Comparison of ENCODE assay signal across 13 cellular contexts in genomic region chr15:41965441-41966413, GRCh38. TPM values are rescaled to one million over a fixed set of nuclear protein-coding genes. Genes with fewer than 3 reads are reported as not detected.
DNase-seq lines count a peak whose midpoint lies in the region; ATAC-seq and FAIRE-seq lines count a peak whose summit lies in the region.
"Had no signal": no experiment of that assay in that cellular context is flagged by ENCODE, and none has a peak within 500 bp of the region (broad histone marks: within the 10 kb centered on the region; RNA-seq: fewer than 3 reads in every experiment).

No MANE protein-coding gene starts in this region.

- peaks cover 44 to 62% (median 58%) of the 10 kb centered on the region in 3 donors for H3K4me1 Mint-ChIP-seq in T-cell

- no peaks in the 10 kb centered on the region for H3K27me3 Mint-ChIP-seq in T-cell

- H3K4me3 Mint-ChIP-seq in T-cell: no peak overlapping the region

- CTCF ChIA-PET in T-cell (lab: Charles Lee): no interaction called here

- H3K9me3 Mint-ChIP-seq in T-cell: no peaks in the 10 kb centered on the region

- POLR2A ChIA-PET in T-cell (lab: Charles Lee): no interaction called here

- intact Hi-C loops in left cardiac atrium (cut with DNase I): loop anchor here in 1 of 2 donors (5.0 kb wide), 1 partner anchor 33 kb away; no protein-coding TSS in a partner anchor

- ATAC-seq in T-cell (replicated peaks in 1 of 4) (no peak), left cardiac atrium (peak; percentile 79 to 83), GM18873 (IDR thresholded peaks at IDR 0.05; ENCODE audit: low FRiP score, unreplicated experiment) (no peak), GM21529 (IDR thresholded peaks at IDR 0.05; ENCODE audit: unreplicated experiment) (no peak)

- FAIRE-seq in HTR-8/SVneo (lab: Jason Lieb, UNC): no peak

- in situ Hi-C loops in G401 (cut with HindIII; ENCODE audit: low sequenced_read_pairs): no loop called here

- H3K27ac Mint-ChIP-seq in T-cell: peak overlapping the region; percentile 6 to 19

- H3K36me3 Mint-ChIP-seq in T-cell: peaks cover 18% of the 10 kb centered on the region

- DNase-seq in G401 (ENCODE audit: low spot score): peak; percentile 17
- DNase-seq in T-cell: peak in 1 of 34 experiments; percentile 12
- DNase-seq in left cardiac atrium: peak; percentile 56
- DNase-seq in stimulated activated CD8-positive, alpha-beta memory T cell treated with anti-CD3 and anti-CD28 coated beads, Interleukin-4, amount 100 ng/mL, for 48 hours: peak; percentile 22
- no peak for DNase-seq in HTR-8/SVneo (ENCODE audit: insufficient read length, low spot score)
- no peak for DNase-seq in NCI-H2107 treated with DMSO at 0.1 percent for 48 hours (lab: John Stamatoyannopoulos, UW; ENCODE audit: unreplicated experiment)
- DNase-seq: activated naive CD4-positive, alpha-beta T cell treated with anti-CD3 and anti-CD28 coated beads, Interleukin-2, amount 50 U/mL, for 16 hours; effector memory CD4-positive, alpha-beta T cell; hippocampal formation; NCI-H1930; RPMI8226 had no signal

RNA-seq across cellular contexts. Expression of gene EHD4, which starts 6.6 kb away (rescaled TPM):
- 7.3 and 8.8 TPM in 2 replicates for total RNA-seq in G401 (2014; rRNA removed; shearing (Covaris generic))
- total RNA-seq in T-cell (10 to 100 TPM; 11.7 to 46.8 (median 16.8) TPM), left cardiac atrium (10 to 100 TPM; 34.0 to 42.1 TPM)

RNA-seq across cellular contexts. Expression of gene PLA2G4E, which starts 55.1 kb away (rescaled TPM):
- total RNA-seq in G401 (2014; rRNA removed; shearing (Covaris generic)): not detected in 2 replicates
- not detected for total RNA-seq in T-cell
- under 1 TPM in 1 of 2 donors, not detected in 1; 0.16 TPM for total RNA-seq in left cardiac atrium

Comparison
In these comparisons a context has a peak if more than half of its experiments do, and no peak if none do; other contexts are left out.
1. DNase-seq: peak in G401 (single experiment), left cardiac atrium (single experiment) and stimulated activated CD8-positive, alpha-beta memory T cell treated with anti-CD3 and anti-CD28 coated beads, Interleukin-4, amount 100 ng/mL, for 48 hours (single experiment); none in HTR-8/SVneo (single experiment) and NCI-H2107 treated with DMSO at 0.1 percent for 48 hours (single experiment).
2. ATAC-seq: peak in left cardiac atrium (2 of 2); none in T-cell (0 of 4), GM18873 (single experiment) and GM21529 (single experiment).